ENCODE assay signal across 7 cellular contexts in genomic region chr1:6440198-6441126, GRCh38. TPM values are rescaled to one million over a fixed set of nuclear protein-coding genes. Genes with fewer than 3 reads are reported as not detected.
A peak's percentile ranks its signal among the peaks of the same experiment; 100 is the strongest.
DNase-seq lines count a peak whose midpoint lies in the region; ATAC-seq, FAIRE-seq and TF ChIP-seq lines count a peak whose summit lies in the region.

No MANE protein-coding gene starts in this region.

- no peak for TF ChIP-seq POLR2A in spleen (IDR thresholded peaks at IDR 0.05)

- peak; percentile 2 for TF ChIP-seq CTCF in foreskin fibroblast (IDR thresholded peaks at IDR 0.05; ENCODE audit: low read depth, low read length)
- peak in 5 of 11 experiments; percentile 35 to 57 (median 43) for TF ChIP-seq CTCF in spleen (IDR thresholded peaks at IDR 0.05 in 8 of 11, conservative IDR thresholded peaks at IDR 0.05 in 3 of 11)

- FAIRE-seq in GM18507 (lab: Jason Lieb, UNC): no peak

- 6 to 31% (median 9%) methylated on average over 10 to 97 of the region's 101 CpGs for WGBS in spleen, 5 donors

- peaks cover 0 to 15% (median 10%) of the 10 kb centered on the region in 6 donors for H3K4me1 ChIP-seq in spleen

- no peak overlapping the region for H3K27ac ChIP-seq in spleen

- H3K4me3 ChIP-seq in foreskin fibroblast (ENCODE audit: low read depth in 1 of 2, low read length in 2 of 2) (no peak overlapping the region), spleen (peak overlapping the region in 6 of 8 donors; percentile 26 to 63 (median 29))

- ATAC-seq in HG02840 (IDR thresholded peaks at IDR 0.05; ENCODE audit: low FRiP score, unreplicated experiment): no peak

- no peaks in the 10 kb centered on the region for H3K36me3 ChIP-seq in spleen

- peaks cover 0 to 93% (median 35%) of the 10 kb centered on the region in 7 donors for H3K27me3 ChIP-seq in spleen (replicated peaks in 1 of 7)

- DNase-seq in GM18507 (ENCODE audit: extremely low spot score, insufficient read length, low read depth) (peak; percentile 42), NCI-H510A (lab: John Stamatoyannopoulos, UW) (peak; percentile 73), activated T-cell treated with anti-CD3 and anti-CD28 coated beads for 48 hours (ENCODE audit: low read depth) (peak; percentile 73), foreskin fibroblast (peak in 1 of 2 donors; percentile 72), spleen (peak; percentile 84), NCI-H128 (lab: John Stamatoyannopoulos, UW; ENCODE audit: unreplicated experiment) (no peak)

- H3K9me3 ChIP-seq in spleen: no peaks in the 10 kb centered on the region

- intact Hi-C loops in spleen (cut with DNase I; ENCODE audit: low total_unique reads): no loop called here

RNA-seq across cellular contexts. Expression of gene ESPN, which starts 15.9 kb away (rescaled TPM):
- 1 to 10 TPM in 4 of 7 donors, under 1 TPM in 2, not detected in 1; 0.43 to 6.0 (median 1.5) TPM for total RNA-seq in spleen
- under 1 TPM; 0.26 to 0.54 (median 0.50) TPM for polyA plus RNA-seq in spleen

RNA-seq across cellular contexts. Expression of gene HES2, which starts 20.7 kb away (rescaled TPM):
- total RNA-seq in spleen: under 1 TPM in 2 of 7 donors, not detected in 5; 0.22 to 0.26 TPM
- 1 to 10 TPM in 1 of 3 donors, under 1 TPM in 1, not detected in 1; 0.02 to 1.3 TPM for polyA plus RNA-seq in spleen

RNA-seq across cellular contexts. Expression of gene TNFRSF25, which starts 25.5 kb away (rescaled TPM):
- total RNA-seq in spleen: 100 to 1,000 TPM in 1 of 7 donors, 10 to 100 TPM in 6; 39.7 to 103 (median 65.4) TPM
- 100 to 1,000 TPM in 2 of 3 donors, 10 to 100 TPM in 1; 30.9 to 147 (median 102) TPM for polyA plus RNA-seq in spleen

RNA-seq across cellular contexts. Expression of gene ACOT7, which starts 46.9 kb away (rescaled TPM):
- total RNA-seq in spleen: 10 to 100 TPM; 11.3 to 31.5 (median 18.1) TPM
- 10 to 100 TPM; 10.6 to 26.7 (median 22.5) TPM for polyA plus RNA-seq in spleen

RNA-seq across cellular contexts. Expression of gene PLEKHG5, which starts 51.0 kb away (rescaled TPM):
- 100 to 1,000 TPM in 1 of 7 donors, 10 to 100 TPM in 6; 34.7 to 120 (median 60.1) TPM for total RNA-seq in spleen
- polyA plus RNA-seq in spleen: 10 to 100 TPM in 2 of 3 donors, 1 to 10 TPM in 1; 6.4 to 66.9 (median 29.7) TPM

Comparison
In these comparisons a context has a peak if more than half of its experiments do, and no peak if none do; other contexts are left out.
1. H3K4me3 ChIP-seq: peak in spleen (6 of 8); none in foreskin fibroblast (0 of 2).